In genomic region chr21:37383784-37384311, GRCh38 we compare ENCODE assay signal across 17 cellular contexts. TPM values are rescaled to one million over a fixed set of nuclear protein-coding genes. Genes with fewer than 3 reads are reported as not detected.
DNase-seq lines count a peak whose midpoint lies in the region; ATAC-seq and TF ChIP-seq lines count a peak whose summit lies in the region.
"Had no signal": no experiment of that assay in that cellular context is flagged by ENCODE, and none has a peak within 500 bp of the region (broad histone marks: within the 10 kb centered on the region; RNA-seq: fewer than 3 reads in every experiment).

No MANE protein-coding gene starts in this region.

- H3K4me1 ChIP-seq in Karpas-422 (ENCODE audit: low read length) (peaks cover 67% of the 10 kb centered on the region), gastrocnemius medialis (peaks cover 89 to 92% of the 10 kb centered on the region in 2 donors)

- H3K27ac Mint-ChIP-seq in activated naive CD8-positive, alpha-beta T cell = peak overlapping the region; percentile 30
- no peak overlapping the region for H3K27ac Mint-ChIP-seq in activated naive CD8-positive, alpha-beta T cell treated with anti-CD3 and anti-CD28 coated beads, Interleukin-2, amount 50 U/mL, for 24 hours
- H3K27ac Mint-ChIP-seq in endothelial cell (ENCODE audit: unreplicated experiment) = peak overlapping the region; percentile 57
- H3K27ac Mint-ChIP-seq: activated CD4-positive, alpha-beta T cell treated with anti-CD3 and anti-CD28 coated beads, Interleukin-2, amount 10 ng/mL, durations not matched to agents 24 days and 14 days; activated naive CD8-positive, alpha-beta T cell treated with anti-CD3 and anti-CD28 coated beads, Interleukin-2, amount 10 ng/mL, durations not matched to agents 7 days and 5 days had no signal

- H3K27me3 ChIP-seq in Karpas-422 (ENCODE audit: low read length) = no peaks in the 10 kb centered on the region
- no peaks in the 10 kb centered on the region for H3K27me3 ChIP-seq in gastrocnemius medialis
- H3K27me3 ChIP-seq: tibial nerve had no signal

- H3K4me1 Mint-ChIP-seq in activated naive CD8-positive, alpha-beta T cell (ENCODE audit: low read depth) = peaks cover 90% of the 10 kb centered on the region
- H3K4me1 Mint-ChIP-seq in activated naive CD8-positive, alpha-beta T cell treated with anti-CD3 and anti-CD28 coated beads, Interleukin-2, amount 50 U/mL, for 24 hours = peaks cover 88% of the 10 kb centered on the region
- H3K4me1 Mint-ChIP-seq in endothelial cell (ENCODE audit: unreplicated experiment) = peaks cover 53% of the 10 kb centered on the region

- peaks cover 100% of the 10 kb centered on the region for H3K79me2 ChIP-seq in Karpas-422 (ENCODE audit: low read length)

- TF ChIP-seq CTCF in endothelial cell (IDR thresholded peaks at IDR 0.05; ENCODE audit: unreplicated experiment) (no peak), gastrocnemius medialis (IDR thresholded peaks at IDR 0.05 in 4 of 5, conservative IDR thresholded peaks at IDR 0.05 in 1 of 5) (no peak)

- peaks cover 51% of the 10 kb centered on the region for H4K20me1 ChIP-seq in Karpas-422 (ENCODE audit: insufficient read depth, low read depth, low read length)

- H3K9me2 ChIP-seq in Karpas-422 (replicated peaks; ENCODE audit: insufficient read depth, low read length) = no peaks in the 10 kb centered on the region

- H3K9ac ChIP-seq in Karpas-422 (ENCODE audit: low read length) = no peak overlapping the region

- TF ChIP-seq POLR2A in gastrocnemius medialis (IDR thresholded peaks at IDR 0.05) = no peak

- H3K4me2 ChIP-seq in Karpas-422 (ENCODE audit: low read depth, low read length, poor library complexity, severe bottlenecking) = peak overlapping the region; percentile 13

- H3K9me3 ChIP-seq in Karpas-422 (ENCODE audit: low read length) = no peaks in the 10 kb centered on the region
- no peaks in the 10 kb centered on the region for H3K9me3 ChIP-seq in gastrocnemius medialis
- H3K9me3 ChIP-seq: prostate gland had no signal

- no peak for DNase-seq in activated naive CD8-positive, alpha-beta T cell treated with anti-CD3 and anti-CD28 coated beads, Interleukin-2, amount 50 U/mL, for 24 hours
- DNase-seq in Karpas-422 (no peak), endothelial cell (ENCODE audit: low spot score) (no peak), gastrocnemius medialis (no peak), iPS-NIHi7 (ENCODE audit: extremely low spot score) (no peak), NCI-H1048 (lab: John Stamatoyannopoulos, UW) (no peak)
- DNase-seq: activated CD4-positive, alpha-beta T cell treated with anti-CD3 and anti-CD28 coated beads, Interleukin-2, amount 10 ng/mL, durations not matched to agents 24 days and 14 days; activated naive CD8-positive, alpha-beta T cell treated with anti-CD3 and anti-CD28 coated beads, Interleukin-2, amount 10 ng/mL, durations not matched to agents 7 days and 5 days; DMS79 treated with DMSO at 0.1 percent for 48 hours; NCI-H1436; NCI-H526 treated with DMSO at 0.1 percent for 48 hours; small intestine; stimulated activated naive CD4-positive, alpha-beta T cell treated with Interleukin-2 at 50 U/mL for 16 hours had no signal

- H3K9me3 Mint-ChIP-seq in activated naive CD8-positive, alpha-beta T cell (ENCODE audit: low read depth) = peaks cover 7% of the 10 kb centered on the region
- peaks cover 5% of the 10 kb centered on the region for H3K9me3 Mint-ChIP-seq in activated naive CD8-positive, alpha-beta T cell treated with anti-CD3 and anti-CD28 coated beads, Interleukin-2, amount 50 U/mL, for 24 hours
- no peaks in the 10 kb centered on the region for H3K9me3 Mint-ChIP-seq in endothelial cell (ENCODE audit: unreplicated experiment)
- H3K9me3 Mint-ChIP-seq: activated CD4-positive, alpha-beta T cell treated with anti-CD3 and anti-CD28 coated beads, Interleukin-2, amount 10 ng/mL, durations not matched to agents 24 days and 14 days; activated naive CD8-positive, alpha-beta T cell treated with anti-CD3 and anti-CD28 coated beads, Interleukin-2, amount 10 ng/mL, durations not matched to agents 7 days and 5 days had no signal

- no peak overlapping the region for H2AFZ ChIP-seq in Karpas-422 (ENCODE audit: low read length)

- in situ Hi-C loops in gastrocnemius medialis (cut with MboI; ENCODE audit: low sequenced_read_pairs in 4 of 4) = no loop called here

- H3K36me3 Mint-ChIP-seq in activated naive CD8-positive, alpha-beta T cell = peaks cover 3% of the 10 kb centered on the region
- peaks cover 20% of the 10 kb centered on the region for H3K36me3 Mint-ChIP-seq in activated naive CD8-positive, alpha-beta T cell treated with anti-CD3 and anti-CD28 coated beads, Interleukin-2, amount 50 U/mL, for 24 hours (ENCODE audit: low read depth)
- H3K36me3 Mint-ChIP-seq in endothelial cell (ENCODE audit: low read depth, unreplicated experiment) = no peaks in the 10 kb centered on the region

- intact Hi-C loops in gastrocnemius medialis (cut with DNase I; ENCODE audit: low total_unique reads) = no loop called here

- H3K4me3 ChIP-seq in Karpas-422 (ENCODE audit: low read length) = no peak overlapping the region
- no peak overlapping the region for H3K4me3 ChIP-seq in gastrocnemius medialis
- H3K4me3 ChIP-seq: prostate gland, tibial nerve had no signal

- no peak overlapping the region for H3K27ac ChIP-seq in Karpas-422 (ENCODE audit: low read length)
- peak overlapping the region in 3 of 4 donors; percentile 1 to 48 (median 38) for H3K27ac ChIP-seq in gastrocnemius medialis
- H3K27ac ChIP-seq: prostate gland, tibial nerve had no signal

- no peak for ATAC-seq in activated naive CD8-positive, alpha-beta T cell treated with anti-CD3 and anti-CD28 coated beads, Interleukin-2, amount 50 U/mL, for 24 hours
- no peak for ATAC-seq in gastrocnemius medialis
- ATAC-seq in HG03280 (IDR thresholded peaks at IDR 0.05; ENCODE audit: unreplicated experiment) = no peak

- no peaks in the 10 kb centered on the region for H3K27me3 Mint-ChIP-seq in activated naive CD8-positive, alpha-beta T cell
- H3K27me3 Mint-ChIP-seq in activated naive CD8-positive, alpha-beta T cell treated with anti-CD3 and anti-CD28 coated beads, Interleukin-2, amount 50 U/mL, for 24 hours = no peaks in the 10 kb centered on the region
- peaks cover 4% of the 10 kb centered on the region for H3K27me3 Mint-ChIP-seq in endothelial cell (ENCODE audit: unreplicated experiment)
- H3K27me3 Mint-ChIP-seq: activated CD4-positive, alpha-beta T cell treated with anti-CD3 and anti-CD28 coated beads, Interleukin-2, amount 10 ng/mL, durations not matched to agents 24 days and 14 days; activated naive CD8-positive, alpha-beta T cell treated with anti-CD3 and anti-CD28 coated beads, Interleukin-2, amount 10 ng/mL, durations not matched to agents 7 days and 5 days had no signal

- H3K36me3 ChIP-seq in Karpas-422 (ENCODE audit: insufficient read depth, low read length) (0 out of 2 replicates have a peak, but pooled peaks cover 9% of the 10 kb centered on the region), gastrocnemius medialis (no peaks in the 10 kb centered on the region)
- H3K36me3 ChIP-seq: prostate gland, tibial nerve had no signal

- H3K4me3 Mint-ChIP-seq in activated naive CD8-positive, alpha-beta T cell = no peak overlapping the region
- no peak overlapping the region for H3K4me3 Mint-ChIP-seq in activated naive CD8-positive, alpha-beta T cell treated with anti-CD3 and anti-CD28 coated beads, Interleukin-2, amount 50 U/mL, for 24 hours
- H3K4me3 Mint-ChIP-seq in endothelial cell (ENCODE audit: unreplicated experiment) = peak overlapping the region; percentile 17
- H3K4me3 Mint-ChIP-seq: activated CD4-positive, alpha-beta T cell treated with anti-CD3 and anti-CD28 coated beads, Interleukin-2, amount 10 ng/mL, durations not matched to agents 24 days and 14 days; activated naive CD8-positive, alpha-beta T cell treated with anti-CD3 and anti-CD28 coated beads, Interleukin-2, amount 10 ng/mL, durations not matched to agents 7 days and 5 days had no signal

RNA-seq across cellular contexts. Expression of gene DYRK1A, which starts 17.3 kb away (rescaled TPM):
- total RNA-seq in Karpas-422 (2014; rRNA removed; shearing (Covaris generic); ENCODE audit: low replicate concordance) = 65.3 and 98.2 TPM in 2 replicates
- total RNA-seq in endothelial cell (ENCODE audit: unreplicated experiment) = 87.5 TPM
- 100 to 1,000 TPM in 2 of 4 donors, 10 to 100 TPM in 2; 81.0 to 115 (median 95.3) TPM for total RNA-seq in gastrocnemius medialis
